22 cellular contexts compared by ENCODE assay signal in genomic region chr22:27809226-27809625, GRCh38. TPM values are rescaled to one million over a fixed set of nuclear protein-coding genes. Genes with fewer than 3 reads are reported as not detected.
DNase-seq lines count a peak whose midpoint lies in the region; ATAC-seq, FAIRE-seq and TF ChIP-seq lines count a peak whose summit lies in the region.
"Had no signal": no experiment of that assay in that cellular context is flagged by ENCODE, and none has a peak within 500 bp of the region (broad histone marks: within the 10 kb centered on the region; RNA-seq: fewer than 3 reads in every experiment).

No MANE protein-coding gene starts in this region.

- no peaks in the 10 kb centered on the region for H3K9me3 Mint-ChIP-seq in activated T-cell treated with anti-CD3 and anti-CD28 coated beads, Interleukin-2, amount 50 U/mL, for 4 hours
- H3K9me3 Mint-ChIP-seq: activated naive CD4-positive, alpha-beta T cell treated with anti-CD3 and anti-CD28 coated beads, Interleukin-2, amount 10 ng/mL, durations not matched to agents 7 days and 5 days; activated T-cell treated with anti-CD3 and anti-CD28 coated beads, Interleukin-2, amount 50 U/mL, for 24 hours; CD4-positive, alpha-beta memory T cell; stimulated activated effector memory CD8-positive, alpha-beta T cell treated with anti-CD3 and anti-CD28 coated beads, Interleukin-12 subunit alpha, Interleukin-12 subunit beta, amount 100 ng/mL, for 72 hours; T-helper 2 cell treated with Interferon-gamma antibody and Interleukin-4, amounts not matched to agents 5 μg/mL and 100 μg/mL, for 36 hours had no signal

- in situ Hi-C loops in brain microvascular endothelial cell (cut with HindIII; ENCODE audit: low pct_ligation_motif_present, low sequenced_read_pairs), result no loop called here

- no peaks in the 10 kb centered on the region for H3K9me3 ChIP-seq in right atrium auricular region
- H3K9me3 ChIP-seq in WERI-Rb-1 (ENCODE audit: severe bottlenecking), result no peaks in the 10 kb centered on the region
- no peaks in the 10 kb centered on the region for H3K9me3 ChIP-seq in kidney (ENCODE audit: control insufficient read depth in 1 of 2, low read length in 2 of 2)
- H3K9me3 ChIP-seq: gastrocnemius medialis, pancreas, suprapubic skin had no signal

- peak; percentile 20 for DNase-seq in Right ventricle myocardium inferior (ENCODE audit: missing footprints)
- DNase-seq in right atrium auricular region (ENCODE audit: low spot score), result no peak
- peak; percentile 56 for DNase-seq in WERI-Rb-1
- peak; percentile 37 for DNase-seq in kidney
- no peak for DNase-seq in activated T-cell treated with anti-CD3 and anti-CD28 coated beads, Interleukin-2, amount 50 U/mL, for 4 hours
- DNase-seq in DMS114 treated with DMSO at 0.1 percent for 48 hours (lab: John Stamatoyannopoulos, UW; ENCODE audit: unreplicated experiment), result no peak
- no peak for DNase-seq in brain microvascular endothelial cell
- DNase-seq: activated CD8-positive, alpha-beta T cell treated with anti-CD3 and anti-CD28 coated beads, Interleukin-2, amount 10 ng/mL, durations not matched to agents 7 days and 5 days; activated naive CD4-positive, alpha-beta T cell treated with anti-CD3 and anti-CD28 coated beads, Interleukin-2, amount 10 ng/mL, durations not matched to agents 7 days and 5 days; activated T-cell treated with anti-CD3 and anti-CD28 coated beads, Interleukin-2, amount 50 U/mL, for 24 hours; CD4-positive, alpha-beta memory T cell; central memory CD4-positive, alpha-beta T cell; gastrocnemius medialis; mammary epithelial cell; NCI-H2029 treated with DMSO at 0.1 percent for 48 hours; pancreas had no signal

- no peak overlapping the region for H3K4me3 ChIP-seq in right atrium auricular region
- H3K4me3 ChIP-seq in WERI-Rb-1 (ENCODE audit: low read depth, low read length), result no peak overlapping the region
- no peak overlapping the region for H3K4me3 ChIP-seq in kidney (ENCODE audit: low read length in 2 of 2)
- H3K4me3 ChIP-seq in brain microvascular endothelial cell (ENCODE audit: low read depth, low read length), result no peak overlapping the region
- H3K4me3 ChIP-seq: gastrocnemius medialis, pancreas, suprapubic skin had no signal

- no peak overlapping the region for H3K9ac ChIP-seq in kidney (ENCODE audit: low read length in 2 of 2)

- intact Hi-C loops in Right ventricle myocardium inferior (cut with DNase I), result loop anchor here (10.0 kb wide), 2 partner anchors 704 to 1134 kb away; no protein-coding TSS in a partner anchor
- intact Hi-C loops in kidney (cut with DNase I), result no loop called here

- peaks cover 8% of the 10 kb centered on the region for H3K4me1 Mint-ChIP-seq in activated T-cell treated with anti-CD3 and anti-CD28 coated beads, Interleukin-2, amount 50 U/mL, for 4 hours (ENCODE audit: low read depth)

- H3K27ac ChIP-seq in right atrium auricular region (no peak overlapping the region), WERI-Rb-1 (no peak overlapping the region), kidney (ENCODE audit: low read depth in 2 of 2, low read length in 2 of 2) (no peak overlapping the region), brain microvascular endothelial cell (no peak overlapping the region)
- H3K27ac ChIP-seq: pancreas, suprapubic skin had no signal

- no peak for ATAC-seq in Right ventricle myocardium inferior
- ATAC-seq in activated T-cell treated with anti-CD3 and anti-CD28 coated beads, Interleukin-2, amount 50 U/mL, for 4 hours, result no peak
- ATAC-seq: activated CD4-positive, CD25-positive, alpha-beta regulatory T cell treated with anti-CD3 and anti-CD28 coated beads, Interleukin-2, amount 50 U/mL, for 24 hours; activated CD8-positive, alpha-beta T cell treated with anti-CD3 and anti-CD28 coated beads, Interleukin-2, amount 10 ng/mL, durations not matched to agents 7 days and 5 days; gastrocnemius medialis; HCT116; stimulated activated effector memory CD8-positive, alpha-beta T cell treated with anti-CD3 and anti-CD28 coated beads, Interleukin-12 subunit alpha, Interleukin-12 subunit beta, amount 100 ng/mL, for 72 hours had no signal

- no peaks in the 10 kb centered on the region for H3K36me3 Mint-ChIP-seq in activated T-cell treated with anti-CD3 and anti-CD28 coated beads, Interleukin-2, amount 50 U/mL, for 4 hours (ENCODE audit: insufficient read depth)
- H3K36me3 Mint-ChIP-seq: activated naive CD4-positive, alpha-beta T cell treated with anti-CD3 and anti-CD28 coated beads, Interleukin-2, amount 10 ng/mL, durations not matched to agents 7 days and 5 days; CD4-positive, alpha-beta memory T cell; stimulated activated effector memory CD8-positive, alpha-beta T cell treated with anti-CD3 and anti-CD28 coated beads, Interleukin-12 subunit alpha, Interleukin-12 subunit beta, amount 100 ng/mL, for 72 hours had no signal

- H3K4me3 Mint-ChIP-seq in activated T-cell treated with anti-CD3 and anti-CD28 coated beads, Interleukin-2, amount 50 U/mL, for 4 hours, result no peak overlapping the region
- H3K4me3 Mint-ChIP-seq: activated CD8-positive, alpha-beta T cell treated with anti-CD3 and anti-CD28 coated beads, Interleukin-2, amount 10 ng/mL, durations not matched to agents 7 days and 5 days; activated naive CD4-positive, alpha-beta T cell treated with anti-CD3 and anti-CD28 coated beads, Interleukin-2, amount 10 ng/mL, durations not matched to agents 7 days and 5 days; activated T-cell treated with anti-CD3 and anti-CD28 coated beads, Interleukin-2, amount 50 U/mL, for 24 hours; CD4-positive, alpha-beta memory T cell; stimulated activated effector memory CD8-positive, alpha-beta T cell treated with anti-CD3 and anti-CD28 coated beads, Interleukin-12 subunit alpha, Interleukin-12 subunit beta, amount 100 ng/mL, for 72 hours; T-helper 2 cell treated with Interferon-gamma antibody and Interleukin-4, amounts not matched to agents 5 μg/mL and 100 μg/mL, for 36 hours had no signal

- H3K36me3 ChIP-seq in right atrium auricular region, result no peaks in the 10 kb centered on the region
- H3K36me3 ChIP-seq in WERI-Rb-1, result no peaks in the 10 kb centered on the region
- H3K36me3 ChIP-seq in kidney (ENCODE audit: control insufficient read depth in 1 of 2, insufficient read depth in 2 of 2, low read length in 2 of 2), result no peaks in the 10 kb centered on the region
- H3K36me3 ChIP-seq in brain microvascular endothelial cell (replicated peaks), result no peaks in the 10 kb centered on the region
- H3K36me3 ChIP-seq: gastrocnemius medialis, pancreas, suprapubic skin had no signal

- TF ChIP-seq CTCF in right atrium auricular region (IDR thresholded peaks at IDR 0.05), result no peak
- peak; percentile 54 for TF ChIP-seq CTCF in WERI-Rb-1 (IDR thresholded peaks at IDR 0.05; ENCODE audit: low read depth, low read length)
- TF ChIP-seq CTCF in kidney (IDR thresholded peaks at IDR 0.05; ENCODE audit: borderline replicate concordance, extremely low read depth, insufficient read depth), result no peak
- TF ChIP-seq CTCF in brain microvascular endothelial cell (IDR thresholded peaks at IDR 0.05; ENCODE audit: low read depth, low read length, missing control alignments), result no peak

- no peaks in the 10 kb centered on the region for H3K27me3 ChIP-seq in right atrium auricular region
- H3K27me3 ChIP-seq in WERI-Rb-1 (ENCODE audit: insufficient read depth, low read depth, severe bottlenecking), result no peaks in the 10 kb centered on the region
- H3K27me3 ChIP-seq in brain microvascular endothelial cell (replicated peaks), result no peaks in the 10 kb centered on the region
- H3K27me3 ChIP-seq: gastrocnemius medialis, pancreas, suprapubic skin had no signal

- H3K27me3 Mint-ChIP-seq in activated T-cell treated with anti-CD3 and anti-CD28 coated beads, Interleukin-2, amount 50 U/mL, for 4 hours (ENCODE audit: low read depth), result peaks cover 19% of the 10 kb centered on the region

- peaks cover 0 to 21% of the 10 kb centered on the region in 2 donors for H3K4me1 ChIP-seq in right atrium auricular region
- H3K4me1 ChIP-seq in kidney (ENCODE audit: control insufficient read depth in 1 of 2, insufficient read depth in 1 of 2, low read depth in 1 of 2, low read length in 2 of 2), result no peaks in the 10 kb centered on the region
- H3K4me1 ChIP-seq: pancreas had no signal

- no peak for FAIRE-seq in kidney (lab: Jason Lieb, UNC)
- FAIRE-seq: pancreas had no signal

RNA-seq across cellular contexts. Expression of gene MN1, which starts 7.7 kb away (rescaled TPM):
- total RNA-seq in Right ventricle myocardium inferior (5.3 TPM), right atrium auricular region (10 to 100 TPM; 13.0 to 14.3 TPM), kidney (3.2 TPM)
- polyA plus RNA-seq in kidney (ENCODE audit: insufficient read depth, low read depth, low replicate concordance), result 0.92 TPM
- under 1 TPM; 0.03 to 0.08 (median 0.05) TPM for total RNA-seq in activated T-cell treated with anti-CD3 and anti-CD28 coated beads, Interleukin-2, amount 50 U/mL, for 4 hours
- total RNA-seq: HT-29 had no signal

Comparison
In these comparisons a context has a peak if more than half of its experiments do, and no peak if none do; other contexts are left out.
1. DNase-seq: peak in Right ventricle myocardium inferior (single experiment), WERI-Rb-1 (single experiment) and kidney (single experiment); none in right atrium auricular region (single experiment), activated T-cell treated with anti-CD3 and anti-CD28 coated beads, Interleukin-2, amount 50 U/mL, for 4 hours (single experiment), DMS114 treated with DMSO at 0.1 percent for 48 hours (single experiment) and brain microvascular endothelial cell (single experiment).